In the genomic region with DNA sequence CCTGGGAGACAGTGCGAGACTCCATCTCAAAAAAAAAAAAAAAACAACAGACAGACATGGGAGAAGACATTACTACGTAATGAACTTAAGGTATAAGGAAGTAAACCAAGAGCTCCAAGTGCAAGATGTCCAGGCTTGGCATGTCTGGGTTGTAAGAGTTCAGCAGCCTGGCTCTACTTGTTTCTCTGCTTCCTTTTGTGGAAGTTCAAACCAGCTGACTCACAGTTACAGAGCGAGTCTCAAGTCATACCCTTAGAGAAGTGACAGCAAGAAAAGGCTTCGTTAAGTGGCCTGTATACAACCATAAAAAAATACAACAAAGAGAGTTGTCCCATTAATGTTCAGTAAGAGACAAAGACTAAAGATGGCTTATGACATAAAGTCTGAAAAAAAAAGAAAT, we compare ENCODE assay signal across 1 cellular context.
TF ChIP-seq lines count a peak whose summit lies in the region.

No MANE protein-coding gene starts in this region.

TF ChIP-seq in GM23338, 12 proteins besides CTCF, POLR2A, EP300 and RAD21 (continued from another document):
- TF ChIP-seq, protein P1, sequence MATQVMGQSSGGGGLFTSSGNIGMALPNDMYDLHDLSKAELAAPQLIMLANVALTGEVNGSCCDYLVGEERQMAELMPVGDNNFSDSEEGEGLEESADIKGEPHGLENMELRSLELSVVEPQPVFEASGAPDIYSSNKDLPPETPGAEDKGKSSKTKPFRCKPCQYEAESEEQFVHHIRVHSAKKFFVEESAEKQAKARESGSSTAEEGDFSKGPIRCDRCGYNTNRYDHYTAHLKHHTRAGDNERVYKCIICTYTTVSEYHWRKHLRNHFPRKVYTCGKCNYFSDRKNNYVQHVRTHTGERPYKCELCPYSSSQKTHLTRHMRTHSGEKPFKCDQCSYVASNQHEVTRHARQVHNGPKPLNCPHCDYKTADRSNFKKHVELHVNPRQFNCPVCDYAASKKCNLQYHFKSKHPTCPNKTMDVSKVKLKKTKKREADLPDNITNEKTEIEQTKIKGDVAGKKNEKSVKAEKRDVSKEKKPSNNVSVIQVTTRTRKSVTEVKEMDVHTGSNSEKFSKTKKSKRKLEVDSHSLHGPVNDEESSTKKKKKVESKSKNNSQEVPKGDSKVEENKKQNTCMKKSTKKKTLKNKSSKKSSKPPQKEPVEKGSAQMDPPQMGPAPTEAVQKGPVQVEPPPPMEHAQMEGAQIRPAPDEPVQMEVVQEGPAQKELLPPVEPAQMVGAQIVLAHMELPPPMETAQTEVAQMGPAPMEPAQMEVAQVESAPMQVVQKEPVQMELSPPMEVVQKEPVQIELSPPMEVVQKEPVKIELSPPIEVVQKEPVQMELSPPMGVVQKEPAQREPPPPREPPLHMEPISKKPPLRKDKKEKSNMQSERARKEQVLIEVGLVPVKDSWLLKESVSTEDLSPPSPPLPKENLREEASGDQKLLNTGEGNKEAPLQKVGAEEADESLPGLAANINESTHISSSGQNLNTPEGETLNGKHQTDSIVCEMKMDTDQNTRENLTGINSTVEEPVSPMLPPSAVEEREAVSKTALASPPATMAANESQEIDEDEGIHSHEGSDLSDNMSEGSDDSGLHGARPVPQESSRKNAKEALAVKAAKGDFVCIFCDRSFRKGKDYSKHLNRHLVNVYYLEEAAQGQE (IDR thresholded peaks at IDR 0.05; ENCODE audit: unreplicated experiment), result no peak
- TF ChIP-seq STAT1 (IDR thresholded peaks at IDR 0.05; ENCODE audit: unreplicated experiment) (no peak), EZH2phosphoT487 (IDR thresholded peaks at IDR 0.05; ENCODE audit: unreplicated experiment) (no peak), EZH2 (IDR thresholded peaks at IDR 0.05; ENCODE audit: low read depth, unreplicated experiment) (no peak)
- TF ChIP-seq, protein P2, sequence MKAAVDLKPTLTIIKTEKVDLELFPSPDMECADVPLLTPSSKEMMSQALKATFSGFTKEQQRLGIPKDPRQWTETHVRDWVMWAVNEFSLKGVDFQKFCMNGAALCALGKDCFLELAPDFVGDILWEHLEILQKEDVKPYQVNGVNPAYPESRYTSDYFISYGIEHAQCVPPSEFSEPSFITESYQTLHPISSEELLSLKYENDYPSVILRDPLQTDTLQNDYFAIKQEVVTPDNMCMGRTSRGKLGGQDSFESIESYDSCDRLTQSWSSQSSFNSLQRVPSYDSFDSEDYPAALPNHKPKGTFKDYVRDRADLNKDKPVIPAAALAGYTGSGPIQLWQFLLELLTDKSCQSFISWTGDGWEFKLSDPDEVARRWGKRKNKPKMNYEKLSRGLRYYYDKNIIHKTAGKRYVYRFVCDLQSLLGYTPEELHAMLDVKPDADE (IDR thresholded peaks at IDR 0.05), result no peak
